Comparison of ENCODE assay signal across 9 cellular contexts in the genomic region with DNA sequence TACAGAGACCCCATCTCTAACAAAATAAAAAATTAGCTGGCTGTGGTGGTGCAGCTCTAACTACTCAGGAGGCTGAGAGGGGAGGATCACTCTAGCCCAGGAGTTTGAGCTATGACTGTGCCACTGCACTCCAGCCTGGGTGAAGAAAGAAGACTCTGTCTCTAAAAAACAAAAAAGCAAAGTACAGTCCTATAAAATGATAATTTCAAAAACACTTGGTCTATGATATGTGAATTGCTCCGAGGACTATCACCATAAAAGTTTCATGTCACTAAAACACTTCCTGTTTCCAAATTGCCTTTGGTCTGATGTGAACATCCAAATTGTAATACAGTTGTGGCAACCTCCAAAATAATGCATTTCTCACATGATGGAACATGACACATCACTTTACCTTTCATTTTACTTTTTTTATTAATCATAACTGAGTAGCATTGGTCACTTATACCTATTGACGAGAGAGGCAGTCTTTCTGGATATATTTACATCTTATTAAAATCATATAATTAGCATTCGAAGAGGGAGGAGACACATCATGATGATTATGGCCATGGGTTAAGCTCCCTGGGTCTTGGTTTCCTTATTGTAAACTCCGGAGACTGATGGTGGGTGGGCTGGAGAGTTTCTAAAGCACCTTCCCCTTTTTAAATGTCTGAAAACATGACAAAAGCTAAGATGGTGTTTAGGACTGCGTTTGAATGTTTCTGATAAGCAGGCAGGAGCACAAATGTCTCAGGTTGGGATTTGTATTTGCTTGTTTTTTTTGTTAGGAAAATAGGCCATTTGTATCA. TPM values are rescaled to one million over a fixed set of nuclear protein-coding genes. Genes with fewer than 3 reads are reported as not detected.
DNase-seq lines count a peak whose midpoint lies in the region; ATAC-seq, FAIRE-seq and TF ChIP-seq lines count a peak whose summit lies in the region.
"Had no signal": no experiment of that assay in that cellular context is flagged by ENCODE, and none has a peak within 500 bp of the region (broad histone marks: within the 10 kb centered on the region; RNA-seq: fewer than 3 reads in every experiment).

No MANE protein-coding gene starts in this region.

- peaks cover 4% of the 10 kb centered on the region for H3K9me3 Mint-ChIP-seq in activated naive CD8-positive, alpha-beta T cell treated with anti-CD3 and anti-CD28 coated beads, Interleukin-2, amount 10 ng/mL, durations not matched to agents 7 days and 5 days

- no peak overlapping the region for H3K4me3 ChIP-seq in psoas muscle

- intact Hi-C loops in psoas muscle (cut with DNase I): no loop called here

- H3K27me3 Mint-ChIP-seq in activated naive CD8-positive, alpha-beta T cell treated with anti-CD3 and anti-CD28 coated beads, Interleukin-2, amount 10 ng/mL, durations not matched to agents 7 days and 5 days: no peaks in the 10 kb centered on the region

- WGBS in psoas muscle, 3 donors: 89 to 91% (median 89%) methylated on average over 5 of the region's 5 CpGs

- no peaks in the 10 kb centered on the region for H3K9me3 ChIP-seq in psoas muscle

- no peak for DNase-seq in GM12891 (ENCODE audit: insufficient read length, low spot score)
- DNase-seq in activated naive CD8-positive, alpha-beta T cell treated with anti-CD3 and anti-CD28 coated beads, Interleukin-2, amount 10 ng/mL, durations not matched to agents 7 days and 5 days: no peak
- no peak for DNase-seq in foreskin keratinocyte
- no peak for DNase-seq in psoas muscle
- no peak for DNase-seq in NCI-H524 treated with DMSO at 0.1 percent for 48 hours (lab: John Stamatoyannopoulos, UW)
- DNase-seq in NCI-H226: no peak
- DNase-seq: caudate nucleus had no signal

- ATAC-seq in GM19463 (IDR thresholded peaks at IDR 0.05; ENCODE audit: unreplicated experiment) (peak; percentile 27), HG03159 (IDR thresholded peaks at IDR 0.05; ENCODE audit: unreplicated experiment) (peak; percentile 47), foreskin keratinocyte (no peak), psoas muscle (no peak)
- ATAC-seq in activated naive CD8-positive, alpha-beta T cell treated with anti-CD3 and anti-CD28 coated beads, Interleukin-2, amount 10 ng/mL, durations not matched to agents 7 days and 5 days (ENCODE audit: low read depth): peak; percentile 54

- no peak for TF ChIP-seq POLR2A in GM12891 (IDR thresholded peaks at IDR 0.05; ENCODE audit: low read depth, low read length)

- no peak for FAIRE-seq in GM12891 (lab: Jason Lieb, UNC)

- H3K36me3 ChIP-seq in psoas muscle (ENCODE audit: insufficient read depth in 1 of 2, low read depth in 1 of 2): no peaks in the 10 kb centered on the region

- POLR2A ChIA-PET in activated naive CD8-positive, alpha-beta T cell treated with anti-CD3 and anti-CD28 coated beads, Interleukin-2, amount 10 ng/mL, durations not matched to agents 7 days and 5 days (lab: Charles Lee): interaction anchor here (1.0 to 3.0 kb wide), 5 partner anchors 15 to 994 kb away, joined by 3 to 20 read pairs (median 11); a partner anchor contains a TSS

- peaks cover 25% of the 10 kb centered on the region for H3K36me3 Mint-ChIP-seq in activated naive CD8-positive, alpha-beta T cell treated with anti-CD3 and anti-CD28 coated beads, Interleukin-2, amount 10 ng/mL, durations not matched to agents 7 days and 5 days

- peaks cover 53% of the 10 kb centered on the region for H3K4me1 Mint-ChIP-seq in activated naive CD8-positive, alpha-beta T cell treated with anti-CD3 and anti-CD28 coated beads, Interleukin-2, amount 10 ng/mL, durations not matched to agents 7 days and 5 days

- TF ChIP-seq CTCF in foreskin keratinocyte (conservative IDR thresholded peaks at IDR 0.05): no peak
- TF ChIP-seq CTCF in psoas muscle (IDR thresholded peaks at IDR 0.05): no peak

- H3K4me1 ChIP-seq in foreskin keratinocyte (no peaks in the 10 kb centered on the region), psoas muscle (no peaks in the 10 kb centered on the region)

- peak overlapping the region; percentile 76 for H3K4me3 Mint-ChIP-seq in activated naive CD8-positive, alpha-beta T cell treated with anti-CD3 and anti-CD28 coated beads, Interleukin-2, amount 10 ng/mL, durations not matched to agents 7 days and 5 days

- H3K27ac Mint-ChIP-seq in activated naive CD8-positive, alpha-beta T cell treated with anti-CD3 and anti-CD28 coated beads, Interleukin-2, amount 10 ng/mL, durations not matched to agents 7 days and 5 days: peak overlapping the region; percentile 93

- H3K27ac ChIP-seq in foreskin keratinocyte (no peak overlapping the region), psoas muscle (no peak overlapping the region)

- H3K27me3 ChIP-seq in foreskin keratinocyte (no peaks in the 10 kb centered on the region), psoas muscle (ENCODE audit: insufficient read depth in 3 of 3, low read length in 2 of 3) (no peaks in the 10 kb centered on the region)

TF ChIP-seq in GM12891, 5 proteins besides CTCF, POLR2A, EP300 and RAD21:
- TF ChIP-seq SPI1 (IDR thresholded peaks at IDR 0.05; ENCODE audit: low read depth, low read length): peak; percentile 70
- TF ChIP-seq PAX5 (IDR thresholded peaks at IDR 0.05; ENCODE audit: insufficient read depth, low read length, severe bottlenecking): no peak
- no peak for TF ChIP-seq TAF1 (IDR thresholded peaks at IDR 0.05; ENCODE audit: low read depth, low read length)
- no peak for TF ChIP-seq POLR2AphosphoS5 (IDR thresholded peaks at IDR 0.05; ENCODE audit: low read depth, low read length)
- no peak for TF ChIP-seq POU2F2 (IDR thresholded peaks at IDR 0.05; ENCODE audit: low read depth, low read length)

RNA-seq across cellular contexts. Expression of a gene that starts 25.8 kb away (rescaled TPM):
- 1.1 TPM for polyA plus RNA-seq in GM12891 (2012; ENCODE audit: low read depth, missing spikeins)
- under 1 TPM; 0.57 to 0.69 TPM for total RNA-seq in activated naive CD8-positive, alpha-beta T cell treated with anti-CD3 and anti-CD28 coated beads, Interleukin-2, amount 10 ng/mL, durations not matched to agents 7 days and 5 days
- total RNA-seq in foreskin keratinocyte (not detected in 2 replicates), psoas muscle (under 1 TPM; 0.24 to 0.74 (median 0.55) TPM)
- polyA plus RNA-seq in foreskin keratinocyte (not detected in 2 replicates), psoas muscle (under 1 TPM; 0.06 to 0.10 (median 0.06) TPM)

Comparison
In these comparisons a context has a peak if more than half of its experiments do, and no peak if none do; other contexts are left out.
1. ATAC-seq: peak in GM19463 (single experiment), HG03159 (single experiment) and activated naive CD8-positive, alpha-beta T cell treated with anti-CD3 and anti-CD28 coated beads, Interleukin-2, amount 10 ng/mL, durations not matched to agents 7 days and 5 days (single experiment); none in foreskin keratinocyte (single experiment) and psoas muscle (0 of 4).